In the genomic region with DNA sequence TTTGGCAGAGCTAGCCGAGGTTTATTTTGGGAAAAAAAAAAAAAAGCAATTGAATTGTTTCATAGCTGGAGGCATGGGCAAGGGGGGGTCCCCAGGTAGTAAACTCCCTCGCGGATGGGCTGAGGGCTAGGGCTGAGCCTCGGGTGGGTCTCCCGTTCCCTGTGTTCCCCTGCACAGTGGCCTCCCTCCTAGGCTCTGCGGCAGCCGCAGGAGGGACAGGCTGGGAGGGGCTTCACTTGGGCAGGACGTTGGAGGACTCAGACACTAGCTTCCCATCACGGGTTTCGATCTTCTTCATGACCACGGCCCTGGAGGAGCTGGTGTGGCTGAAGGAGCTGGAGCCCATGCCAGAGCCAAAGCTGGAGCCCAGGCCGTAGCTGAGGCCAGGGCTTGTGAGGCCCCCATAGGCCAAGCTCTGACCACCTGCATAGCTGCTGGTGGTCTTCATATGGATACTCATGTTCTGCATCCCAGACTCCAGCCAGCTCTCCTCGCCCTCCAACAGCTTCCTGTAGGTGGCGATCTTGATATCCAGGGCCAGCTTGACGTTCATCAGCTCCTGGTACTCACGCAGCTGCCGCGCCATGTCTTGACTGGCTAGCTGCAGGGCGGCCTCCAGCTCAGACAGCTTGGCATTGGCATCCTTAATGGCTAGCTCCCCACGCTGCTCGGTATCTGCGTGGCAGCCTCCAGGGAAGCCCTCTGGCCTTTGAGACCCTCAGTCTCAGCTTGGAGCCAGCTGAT, we compare ENCODE assay signal across 1 cellular context.
TF ChIP-seq lines count a peak whose summit lies in the region.

No MANE protein-coding gene starts in this region.

TF ChIP-seq in K562, 482 proteins besides CTCF, POLR2A, EP300 and RAD21:
- TF ChIP-seq ETS2 (tag; IDR thresholded peaks at IDR 0.05; ENCODE audit: borderline replicate concordance, poor library complexity, severe bottlenecking), result no peak
- no peak for TF ChIP-seq WHSC1 (IDR thresholded peaks at IDR 0.05; ENCODE audit: low read length)
- no peak for TF ChIP-seq NR1H2 (CRISPR knock-in tag; IDR thresholded peaks at IDR 0.05)
- no peak for TF ChIP-seq ZNF347 (CRISPR knock-in tag; IDR thresholded peaks at IDR 0.05; ENCODE audit: low read depth)
- TF ChIP-seq CAMTA2 (CRISPR knock-in tag; conservative IDR thresholded peaks at IDR 0.05), result no peak
- TF ChIP-seq YBX1 (IDR thresholded peaks at IDR 0.05), result no peak
- TF ChIP-seq ZEB2 (IDR thresholded peaks at IDR 0.05), result no peak
- TF ChIP-seq, protein P1, sequence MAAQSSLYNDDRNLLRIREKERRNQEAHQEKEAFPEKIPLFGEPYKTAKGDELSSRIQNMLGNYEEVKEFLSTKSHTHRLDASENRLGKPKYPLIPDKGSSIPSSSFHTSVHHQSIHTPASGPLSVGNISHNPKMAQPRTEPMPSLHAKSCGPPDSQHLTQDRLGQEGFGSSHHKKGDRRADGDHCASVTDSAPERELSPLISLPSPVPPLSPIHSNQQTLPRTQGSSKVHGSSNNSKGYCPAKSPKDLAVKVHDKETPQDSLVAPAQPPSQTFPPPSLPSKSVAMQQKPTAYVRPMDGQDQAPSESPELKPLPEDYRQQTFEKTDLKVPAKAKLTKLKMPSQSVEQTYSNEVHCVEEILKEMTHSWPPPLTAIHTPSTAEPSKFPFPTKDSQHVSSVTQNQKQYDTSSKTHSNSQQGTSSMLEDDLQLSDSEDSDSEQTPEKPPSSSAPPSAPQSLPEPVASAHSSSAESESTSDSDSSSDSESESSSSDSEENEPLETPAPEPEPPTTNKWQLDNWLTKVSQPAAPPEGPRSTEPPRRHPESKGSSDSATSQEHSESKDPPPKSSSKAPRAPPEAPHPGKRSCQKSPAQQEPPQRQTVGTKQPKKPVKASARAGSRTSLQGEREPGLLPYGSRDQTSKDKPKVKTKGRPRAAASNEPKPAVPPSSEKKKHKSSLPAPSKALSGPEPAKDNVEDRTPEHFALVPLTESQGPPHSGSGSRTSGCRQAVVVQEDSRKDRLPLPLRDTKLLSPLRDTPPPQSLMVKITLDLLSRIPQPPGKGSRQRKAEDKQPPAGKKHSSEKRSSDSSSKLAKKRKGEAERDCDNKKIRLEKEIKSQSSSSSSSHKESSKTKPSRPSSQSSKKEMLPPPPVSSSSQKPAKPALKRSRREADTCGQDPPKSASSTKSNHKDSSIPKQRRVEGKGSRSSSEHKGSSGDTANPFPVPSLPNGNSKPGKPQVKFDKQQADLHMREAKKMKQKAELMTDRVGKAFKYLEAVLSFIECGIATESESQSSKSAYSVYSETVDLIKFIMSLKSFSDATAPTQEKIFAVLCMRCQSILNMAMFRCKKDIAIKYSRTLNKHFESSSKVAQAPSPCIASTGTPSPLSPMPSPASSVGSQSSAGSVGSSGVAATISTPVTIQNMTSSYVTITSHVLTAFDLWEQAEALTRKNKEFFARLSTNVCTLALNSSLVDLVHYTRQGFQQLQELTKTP (IDR thresholded peaks at IDR 0.05; ENCODE audit: low read depth in 1 of 2, partially characterized antibody in 2 of 2), result no peak
- TF ChIP-seq MED1 (CRISPR knock-in tag; IDR thresholded peaks at IDR 0.05; ENCODE audit: borderline replicate concordance), result no peak
- TF ChIP-seq PHB (CRISPR knock-in tag; IDR thresholded peaks at IDR 0.05), result no peak
- TF ChIP-seq HNRNPH1 (optimal IDR thresholded peaks at IDR 0.05; ENCODE audit: low read depth, low read length), result no peak
- TF ChIP-seq ZBTB7A (IDR thresholded peaks at IDR 0.05; ENCODE audit: borderline replicate concordance, control insufficient read depth, low read depth, low read length), result no peak
- no peak for TF ChIP-seq ZFP1 (CRISPR knock-in tag; IDR thresholded peaks at IDR 0.05)
- TF ChIP-seq ZC3H11A (IDR thresholded peaks at IDR 0.05; ENCODE audit: low read depth, low read length), result no peak
